In genomic region chr12:45166056-45166455, GRCh38 we compare ENCODE assay signal across 31 cellular contexts. TPM values are rescaled to one million over a fixed set of nuclear protein-coding genes. Genes with fewer than 3 reads are reported as not detected.
DNase-seq lines count a peak whose midpoint lies in the region; ATAC-seq lines count a peak whose summit lies in the region.
"Had no signal": no experiment of that assay in that cellular context is flagged by ENCODE, and none has a peak within 500 bp of the region (broad histone marks: within the 10 kb centered on the region; RNA-seq: fewer than 3 reads in every experiment).

No MANE protein-coding gene starts in this region.

- peak overlapping the region in 2 of 3 donors; percentile 9 to 15 for H3K9ac ChIP-seq in skeletal muscle tissue (ENCODE audit: low read depth in 1 of 3, low read length in 3 of 3)

- CTCF ChIA-PET in activated naive CD4-positive, alpha-beta T cell treated with anti-CD3 and anti-CD28 coated beads for 36 hours (lab: Charles Lee), result interaction anchor here (0.9 kb wide), 1 partner anchor 374 kb away, joined by 3 read pairs; no protein-coding TSS in a partner anchor

- H3K27me3 ChIP-seq in right cardiac atrium (ENCODE audit: control insufficient read depth, insufficient read depth), result no peaks in the 10 kb centered on the region
- no peaks in the 10 kb centered on the region for H3K27me3 ChIP-seq in skeletal muscle tissue (ENCODE audit: control insufficient read depth in 3 of 3, insufficient read depth in 3 of 3, low read length in 3 of 3)
- H3K27me3 ChIP-seq: colonic mucosa, neutrophil, right lobe of liver, tibial artery had no signal

- no peak overlapping the region for H3K4me3 Mint-ChIP-seq in activated naive CD4-positive, alpha-beta T cell treated with anti-CD3 and anti-CD28 coated beads for 36 hours
- H3K4me3 Mint-ChIP-seq: activated CD4-positive, alpha-beta T cell treated with anti-CD3 and anti-CD28 coated beads for 36 hours; activated CD8-positive, alpha-beta T cell treated with anti-CD3 and anti-CD28 coated beads for 36 hours; activated naive CD4-positive, alpha-beta T cell treated with anti-CD3 and anti-CD28 coated beads, Interleukin-2, amount 50 U/mL, for 24 hours; IgD-negative memory B cell; naive B cell had no signal

- intact Hi-C loops in right cardiac atrium (cut with DNase I), result no loop called here
- intact Hi-C loops in activated naive CD4-positive, alpha-beta T cell treated with anti-CD3 and anti-CD28 coated beads for 36 hours (cut with micrococcal nuclease), result no loop called here

- H3K27ac ChIP-seq in right cardiac atrium (ENCODE audit: low read length), result no peak overlapping the region
- peak overlapping the region; percentile 80 for H3K27ac ChIP-seq in skeletal muscle tissue (ENCODE audit: low read depth, low read length)
- H3K27ac ChIP-seq: C4-2B, colonic mucosa, neutrophil, right lobe of liver, tibial artery, VCaP had no signal

- H3K36me3 ChIP-seq in skeletal muscle tissue (ENCODE audit: control insufficient read depth in 3 of 3, insufficient read depth in 3 of 3, low read length in 3 of 3), result no peaks in the 10 kb centered on the region
- H3K36me3 ChIP-seq: colonic mucosa, neutrophil, right lobe of liver, tibial artery had no signal

- DNase-seq in EH (ENCODE audit: low read depth), result peak; percentile 37
- peak; percentile 22 for DNase-seq in amniotic epithelial cell (ENCODE audit: low read depth)
- DNase-seq in right cardiac atrium, result no peak
- DNase-seq in activated naive CD4-positive, alpha-beta T cell treated with anti-CD3 and anti-CD28 coated beads for 36 hours, result no peak
- DNase-seq in stimulated activated CD4-positive, alpha-beta T cell treated with anti-CD3 and anti-CD28 coated beads, Interleukin-4, amount 100 ng/mL, for 1 hour, result no peak
- DNase-seq: activated CD4-positive, alpha-beta T cell treated with anti-CD3 and anti-CD28 coated beads for 36 hours; activated CD8-positive, alpha-beta memory T cell treated with anti-CD3 and anti-CD28 coated beads, Interleukin-2, amount 50 U/mL, for 48 hours; activated CD8-positive, alpha-beta T cell treated with anti-CD3 and anti-CD28 coated beads for 36 hours; Caco-2; colonic mucosa; DMS53; effector memory CD4-positive, alpha-beta T cell; foreskin melanocyte; HCEC 1CT; mesendoderm; naive B cell; NCI-H146; NCI-H2107; NCI-H82; posterior cingulate gyrus; right lobe of liver; stimulated activated CD4-positive, alpha-beta T cell treated with anti-CD3 and anti-CD28 coated beads, Interleukin-4, amount 100 ng/mL, for 24 hours; SW 1271; tibial artery had no signal

- H3K9me3 ChIP-seq in right cardiac atrium (ENCODE audit: control insufficient read depth, low read length) (no peaks in the 10 kb centered on the region), skeletal muscle tissue (ENCODE audit: control insufficient read depth in 3 of 3, low read length in 3 of 3) (no peaks in the 10 kb centered on the region)
- H3K9me3 ChIP-seq: colonic mucosa, neutrophil, tibial artery had no signal

- peak; percentile 42 to 72 for ATAC-seq in right cardiac atrium
- no peak for ATAC-seq in HG03280 (IDR thresholded peaks at IDR 0.05; ENCODE audit: unreplicated experiment)
- ATAC-seq: activated CD4-positive, alpha-beta T cell treated with anti-CD3 and anti-CD28 coated beads for 36 hours; activated CD8-positive, alpha-beta T cell treated with anti-CD3 and anti-CD28 coated beads for 36 hours; right lobe of liver had no signal

- H3K36me3 Mint-ChIP-seq in activated naive CD4-positive, alpha-beta T cell treated with anti-CD3 and anti-CD28 coated beads for 36 hours (ENCODE audit: low read depth), result no peaks in the 10 kb centered on the region
- H3K36me3 Mint-ChIP-seq: IgD-negative memory B cell had no signal

- no peak overlapping the region for H3K27ac Mint-ChIP-seq in activated naive CD4-positive, alpha-beta T cell treated with anti-CD3 and anti-CD28 coated beads for 36 hours
- H3K27ac Mint-ChIP-seq: activated CD4-positive, alpha-beta T cell treated with anti-CD3 and anti-CD28 coated beads for 36 hours; activated CD8-positive, alpha-beta T cell treated with anti-CD3 and anti-CD28 coated beads for 36 hours; activated naive CD4-positive, alpha-beta T cell treated with anti-CD3 and anti-CD28 coated beads, Interleukin-2, amount 50 U/mL, for 24 hours; IgD-negative memory B cell; naive B cell had no signal

- H3K27me3 Mint-ChIP-seq in activated naive CD4-positive, alpha-beta T cell treated with anti-CD3 and anti-CD28 coated beads for 36 hours (ENCODE audit: low read depth), result peaks cover 14% of the 10 kb centered on the region

- no peaks in the 10 kb centered on the region for H3K4me1 Mint-ChIP-seq in activated naive CD4-positive, alpha-beta T cell treated with anti-CD3 and anti-CD28 coated beads for 36 hours (ENCODE audit: low read depth)
- H3K4me1 Mint-ChIP-seq: activated CD4-positive, alpha-beta T cell treated with anti-CD3 and anti-CD28 coated beads for 36 hours; activated naive CD4-positive, alpha-beta T cell treated with anti-CD3 and anti-CD28 coated beads, Interleukin-2, amount 50 U/mL, for 24 hours had no signal

- peaks cover 18% of the 10 kb centered on the region for H3K9me3 Mint-ChIP-seq in activated naive CD4-positive, alpha-beta T cell treated with anti-CD3 and anti-CD28 coated beads for 36 hours

- H3K4me3 ChIP-seq in right cardiac atrium (ENCODE audit: low read length) (no peak overlapping the region), skeletal muscle tissue (ENCODE audit: low read length in 3 of 3) (no peak overlapping the region)
- H3K4me3 ChIP-seq: colonic mucosa, right lobe of liver, tibial artery had no signal

- H3K4me1 ChIP-seq in right cardiac atrium (ENCODE audit: control insufficient read depth, insufficient read depth, low read length), result peaks cover 4% of the 10 kb centered on the region
- H3K4me1 ChIP-seq in skeletal muscle tissue (ENCODE audit: control insufficient read depth in 3 of 3, insufficient read depth in 3 of 3, low read length in 3 of 3), result peaks cover 21 to 26% (median 22%) of the 10 kb centered on the region in 3 donors
- H3K4me1 ChIP-seq: Caco-2, colonic mucosa, right lobe of liver had no signal

RNA-seq across cellular contexts. Expression of gene ANO6, which starts 49.8 kb away (rescaled TPM):
- 10 to 100 TPM; 42.2 to 51.0 (median 47.5) TPM for total RNA-seq in right cardiac atrium
- polyA plus RNA-seq in right cardiac atrium, result 14.4 TPM
- total RNA-seq in skeletal muscle tissue, result 50.6 TPM
- total RNA-seq in activated naive CD4-positive, alpha-beta T cell treated with anti-CD3 and anti-CD28 coated beads for 36 hours, result 10 to 100 TPM; 12.9 to 14.6 TPM

Comparison
In these comparisons a context has a peak if more than half of its experiments do, and no peak if none do; other contexts are left out.
1. DNase-seq: peak in EH (single experiment) and amniotic epithelial cell (single experiment); none in right cardiac atrium (0 of 3), activated naive CD4-positive, alpha-beta T cell treated with anti-CD3 and anti-CD28 coated beads for 36 hours (single experiment) and stimulated activated CD4-positive, alpha-beta T cell treated with anti-CD3 and anti-CD28 coated beads, Interleukin-4, amount 100 ng/mL, for 1 hour (single experiment).